Comparison of ENCODE assay signal across 10 cellular contexts in genomic region chr20:1415667-1416468, GRCh38. TPM values are rescaled to one million over a fixed set of nuclear protein-coding genes. Genes with fewer than 3 reads are reported as not detected.
DNase-seq lines count a peak whose midpoint lies in the region; ATAC-seq and TF ChIP-seq lines count a peak whose summit lies in the region.
"Had no signal": no experiment of that assay in that cellular context is flagged by ENCODE, and none has a peak within 500 bp of the region (broad histone marks: within the 10 kb centered on the region; RNA-seq: fewer than 3 reads in every experiment).

No MANE protein-coding gene starts in this region.

- no peaks in the 10 kb centered on the region for H3K27me3 ChIP-seq in neuronal stem cell (ENCODE audit: control insufficient read depth in 3 of 3, insufficient read depth in 3 of 3, low read depth in 1 of 3, low read length in 3 of 3)
- H3K27me3 ChIP-seq: upper lobe of left lung had no signal

- H4K8ac ChIP-seq in neuronal stem cell (ENCODE audit: low read depth, low read length) = no peak overlapping the region

- no peak overlapping the region for H3K14ac ChIP-seq in neuronal stem cell (ENCODE audit: low read length)

- H3K4me3 ChIP-seq in NB4 (ENCODE audit: low read depth, low read length) (no peak overlapping the region), neuronal stem cell (ENCODE audit: low read length in 2 of 2) (no peak overlapping the region)
- H3K4me3 ChIP-seq: skin epidermis, upper lobe of left lung had no signal

- H3K4me1 ChIP-seq in neuronal stem cell (ENCODE audit: control insufficient read depth in 2 of 2, insufficient read depth in 1 of 2, low read depth in 1 of 2, low read length in 2 of 2) = peaks cover 0 to 8% of the 10 kb centered on the region in 2 donors
- H3K4me1 ChIP-seq: upper lobe of left lung had no signal

- H4K91ac ChIP-seq in neuronal stem cell (ENCODE audit: low read depth, low read length, poor library complexity) = no peak overlapping the region

- H2BK5ac ChIP-seq in neuronal stem cell (ENCODE audit: low read length) = no peak overlapping the region

- no peak overlapping the region for H3K4me2 ChIP-seq in neuronal stem cell (ENCODE audit: insufficient read depth, low read length, poor library complexity, severe bottlenecking)

- ATAC-seq in GM19397 (IDR thresholded peaks at IDR 0.05; ENCODE audit: unreplicated experiment) = no peak

- no peak for TF ChIP-seq POLR2A in NB4 (IDR thresholded peaks at IDR 0.05; ENCODE audit: extremely low read depth, insufficient read length)

- DNase-seq in ELF-1 (ENCODE audit: low read depth, low spot score) (peak; percentile 70), NB4 (ENCODE audit: low read depth) (peak; percentile 83), dedifferentiated amniotic fluid mesenchymal stem cell (ENCODE audit: extremely low spot score) (peak; percentile 18), neuronal stem cell (ENCODE audit: low spot score) (no peak), NCI-H1417 treated with DMSO at 0.1 percent for 48 hours (lab: John Stamatoyannopoulos, UW) (no peak), NCI-H748 treated with DMSO at 0.1 percent for 48 hours (lab: John Stamatoyannopoulos, UW) (no peak), Kasumi-1 (lab: John Stamatoyannopoulos, UW) (no peak)

- no peak overlapping the region for H3K4ac ChIP-seq in neuronal stem cell (ENCODE audit: low read length)

- H3K79me1 ChIP-seq in neuronal stem cell (ENCODE audit: low read depth, low read length) = no peaks in the 10 kb centered on the region

- H3K27ac ChIP-seq in neuronal stem cell (replicated peaks; ENCODE audit: low read length) = no peak overlapping the region
- H3K27ac ChIP-seq: skin epidermis, upper lobe of left lung had no signal

- H2AK5ac ChIP-seq in neuronal stem cell (ENCODE audit: low read depth, low read length) = no peak overlapping the region

- no peaks in the 10 kb centered on the region for H3K36me3 ChIP-seq in neuronal stem cell (replicated peaks in 1 of 2; ENCODE audit: control insufficient read depth in 2 of 2, insufficient read depth in 2 of 2, low read length in 2 of 2)
- H3K36me3 ChIP-seq: upper lobe of left lung had no signal

- H3K18ac ChIP-seq in neuronal stem cell (ENCODE audit: low read length) = no peak overlapping the region

- no peak overlapping the region for H2BK15ac ChIP-seq in neuronal stem cell (ENCODE audit: low read length)

- H3K23ac ChIP-seq in neuronal stem cell (ENCODE audit: low read depth, low read length, poor library complexity) = no peak overlapping the region

- WGBS in neuronal stem cell (ENCODE audit: extremely low coverage in 2 of 2, insufficient read length in 2 of 2, insufficient replicate concordance in 1 of 2), 2 donors = no CpG with 5 or more reads among the region's 8 CpGs

- no peak overlapping the region for H3K9ac ChIP-seq in neuronal stem cell (ENCODE audit: low read depth, low read length, poor library complexity)

- peak overlapping the region; percentile 34 for H2AFZ ChIP-seq in neuronal stem cell (ENCODE audit: low read length)

- H2BK12ac ChIP-seq in neuronal stem cell (ENCODE audit: low read length) = no peak overlapping the region

- TF ChIP-seq CTCF in NB4 (IDR thresholded peaks at IDR 0.05; ENCODE audit: low read depth, low read length) = no peak

- no peak overlapping the region for H2BK120ac ChIP-seq in neuronal stem cell (ENCODE audit: low read depth, low read length)

- H3K9me3 ChIP-seq in neuronal stem cell (replicated peaks in 1 of 2; ENCODE audit: control insufficient read depth in 2 of 2, insufficient read depth in 1 of 2, low read depth in 1 of 2, low read length in 2 of 2) = peaks cover 1 to 2% of the 10 kb centered on the region in 2 donors

RNA-seq across cellular contexts. Expression of gene FKBP1A, which starts 23.0 kb away (rescaled TPM):
- 179 TPM for polyA plus RNA-seq in neuronal stem cell (2013, experiment 1 of 2)
- polyA plus RNA-seq in neuronal stem cell (2013, experiment 2 of 2) = 189 TPM

RNA-seq across cellular contexts. Expression of gene NSFL1C, which starts 50.8 kb away (rescaled TPM):
- polyA plus RNA-seq in neuronal stem cell (2013, experiment 1 of 2) = 66.4 TPM
- 66.1 TPM for polyA plus RNA-seq in neuronal stem cell (2013, experiment 2 of 2)

Comparison
In these comparisons a context has a peak if more than half of its experiments do, and no peak if none do; other contexts are left out.
1. DNase-seq: peak in ELF-1 (single experiment), NB4 (single experiment) and dedifferentiated amniotic fluid mesenchymal stem cell (single experiment); none in neuronal stem cell (single experiment), NCI-H1417 treated with DMSO at 0.1 percent for 48 hours (single experiment), NCI-H748 treated with DMSO at 0.1 percent for 48 hours (single experiment) and Kasumi-1 (0 of 2).